Comparison of ENCODE assay signal across 22 cellular contexts in the genomic region with DNA sequence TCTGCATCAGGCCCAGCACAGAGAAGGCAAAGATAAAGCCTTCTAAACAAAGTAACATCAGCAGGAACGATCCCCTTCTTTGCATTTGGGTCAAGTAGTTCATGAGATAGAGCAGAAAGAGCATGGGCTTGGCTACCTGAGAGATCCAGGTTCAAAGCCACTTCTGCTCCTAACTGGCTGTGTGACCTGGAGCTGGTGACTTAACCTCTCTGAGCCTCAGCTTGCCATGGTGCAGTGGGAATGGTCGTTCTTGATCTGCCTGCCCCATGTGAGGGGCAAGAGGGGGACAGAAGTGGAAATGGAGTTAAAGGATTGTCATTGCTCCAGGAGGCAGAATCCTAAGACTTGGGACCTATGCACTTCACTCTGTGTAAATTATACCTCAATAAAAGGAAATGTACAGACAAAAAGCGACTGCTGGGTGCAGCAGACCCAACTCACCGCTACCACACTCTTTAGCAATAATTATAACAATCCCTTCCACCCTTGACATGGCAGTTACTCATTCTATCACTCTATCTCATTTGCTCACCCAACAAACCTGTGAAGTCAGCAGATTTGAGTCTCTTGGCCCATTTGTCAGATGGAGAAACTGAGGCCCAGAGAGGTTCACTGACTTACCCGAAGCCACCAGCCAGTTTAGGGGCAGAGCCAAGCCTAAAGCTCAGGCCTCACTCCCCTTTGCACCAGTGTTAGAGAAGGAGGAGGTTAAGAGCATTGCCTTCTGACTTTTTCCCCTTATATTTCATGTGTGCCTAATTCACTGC. TPM values are rescaled to one million over a fixed set of nuclear protein-coding genes. Genes with fewer than 3 reads are reported as not detected.
"Had no signal": no experiment of that assay in that cellular context is flagged by ENCODE, and none has a peak within 500 bp of the region (broad histone marks: within the 10 kb centered on the region; RNA-seq: fewer than 3 reads in every experiment).

No MANE protein-coding gene starts in this region.

- H3K36me3 Mint-ChIP-seq: activated naive CD4-positive, alpha-beta T cell treated with anti-CD3 and anti-CD28 coated beads, Interleukin-2, amount 10 ng/mL, durations not matched to agents 7 days and 5 days; natural killer cell treated with Interleukin-12 subunit alpha and Interleukin-12 subunit beta and Interleukin-15 and Interleukin-18, amount 100 ng/mL, for 72 hours had no signal

- H3K27me3 Mint-ChIP-seq: activated CD4-positive, alpha-beta memory T cell treated with anti-CD3 and anti-CD28 coated beads, Interleukin-2, amount 10 ng/mL, durations not matched to agents 7 days and 5 days; activated naive CD4-positive, alpha-beta T cell treated with anti-CD3 and anti-CD28 coated beads, Interleukin-2, amount 10 ng/mL, durations not matched to agents 7 days and 5 days; natural killer cell treated with Interleukin-12 subunit alpha and Interleukin-12 subunit beta and Interleukin-15 and Interleukin-18, amount 100 ng/mL, for 72 hours; stimulated activated naive CD8-positive, alpha-beta T cell treated with anti-CD3 and anti-CD28 coated beads, Interleukin-15, amount 100 ng/mL, for 72 hours had no signal

- H3K4me3 Mint-ChIP-seq: activated CD4-positive, alpha-beta memory T cell treated with anti-CD3 and anti-CD28 coated beads, Interleukin-2, amount 10 ng/mL, durations not matched to agents 7 days and 5 days; activated naive CD4-positive, alpha-beta T cell treated with anti-CD3 and anti-CD28 coated beads, Interleukin-2, amount 10 ng/mL, durations not matched to agents 7 days and 5 days; activated T-cell treated with anti-CD3 and anti-CD28 coated beads, Interleukin-2, amount 50 U/mL, for 72 hours; natural killer cell treated with Interleukin-12 subunit alpha and Interleukin-12 subunit beta and Interleukin-15 and Interleukin-18, amount 100 ng/mL, for 72 hours; stimulated activated naive CD8-positive, alpha-beta T cell treated with anti-CD3 and anti-CD28 coated beads, Interleukin-15, amount 100 ng/mL, for 72 hours; T-helper 1 cell treated with Interleukin-12 subunit alpha and Interleukin-12 subunit beta and Interleukin-4 antibody, amounts not matched to agents 30 μg/mL and 1 μg/mL, for 36 hours had no signal

- H3K9me3 Mint-ChIP-seq: activated CD4-positive, alpha-beta memory T cell treated with anti-CD3 and anti-CD28 coated beads, Interleukin-2, amount 10 ng/mL, durations not matched to agents 7 days and 5 days; activated naive CD4-positive, alpha-beta T cell treated with anti-CD3 and anti-CD28 coated beads, Interleukin-2, amount 10 ng/mL, durations not matched to agents 7 days and 5 days; activated T-cell treated with anti-CD3 and anti-CD28 coated beads, Interleukin-2, amount 50 U/mL, for 72 hours; natural killer cell treated with Interleukin-12 subunit alpha and Interleukin-12 subunit beta and Interleukin-15 and Interleukin-18, amount 100 ng/mL, for 72 hours; stimulated activated naive CD8-positive, alpha-beta T cell treated with anti-CD3 and anti-CD28 coated beads, Interleukin-15, amount 100 ng/mL, for 72 hours; T-helper 1 cell treated with Interleukin-12 subunit alpha and Interleukin-12 subunit beta and Interleukin-4 antibody, amounts not matched to agents 30 μg/mL and 1 μg/mL, for 36 hours had no signal

- H3K27ac Mint-ChIP-seq: activated CD4-positive, alpha-beta memory T cell treated with anti-CD3 and anti-CD28 coated beads, Interleukin-2, amount 10 ng/mL, durations not matched to agents 7 days and 5 days; activated naive CD4-positive, alpha-beta T cell treated with anti-CD3 and anti-CD28 coated beads, Interleukin-2, amount 10 ng/mL, durations not matched to agents 7 days and 5 days; activated T-cell treated with anti-CD3 and anti-CD28 coated beads, Interleukin-2, amount 50 U/mL, for 72 hours had no signal

- ATAC-seq: activated T-cell treated with anti-CD3 and anti-CD28 coated beads, Interleukin-2, amount 50 U/mL, for 72 hours; body of pancreas; gastroesophageal sphincter; natural killer cell treated with Interleukin-12 subunit alpha and Interleukin-12 subunit beta and Interleukin-15 and Interleukin-18, amount 100 ng/mL, for 72 hours; pancreas; psoas muscle; stimulated activated naive CD8-positive, alpha-beta T cell treated with anti-CD3 and anti-CD28 coated beads, Interleukin-15, amount 100 ng/mL, for 72 hours had no signal

- H3K27me3 ChIP-seq: body of pancreas, colonic mucosa, gastroesophageal sphincter, neutrophil, pancreas, right atrium auricular region, suprapubic skin, uterus had no signal

- H3K9me3 ChIP-seq: body of pancreas, colonic mucosa, gastroesophageal sphincter, neutrophil, pancreas, psoas muscle, right atrium auricular region, suprapubic skin, uterus had no signal

- H3K27ac ChIP-seq: body of pancreas, colonic mucosa, epithelial cell of prostate, gastroesophageal sphincter, neutrophil, pancreas, psoas muscle, right atrium auricular region, suprapubic skin, uterus had no signal

- H3K4me3 ChIP-seq: body of pancreas, colonic mucosa, gastroesophageal sphincter, pancreas, psoas muscle, right atrium auricular region, suprapubic skin, uterus had no signal

- DNase-seq: activated CD4-positive, alpha-beta memory T cell treated with anti-CD3 and anti-CD28 coated beads, Interleukin-2, amount 10 ng/mL, durations not matched to agents 7 days and 5 days; activated CD4-positive, alpha-beta T cell treated with anti-CD3 and anti-CD28 coated beads for 4 hours; activated CD4-positive, CD25-positive, alpha-beta regulatory T cell; activated effector memory CD4-positive, alpha-beta T cell treated with anti-CD3 and anti-CD28 coated beads, Interleukin-2, amount 50 U/mL, for 16 hours; activated naive CD4-positive, alpha-beta T cell treated with anti-CD3 and anti-CD28 coated beads, Interleukin-2, amount 10 ng/mL, durations not matched to agents 7 days and 5 days; activated T-cell treated with anti-CD3 and anti-CD28 coated beads, Interleukin-2, amount 50 U/mL, for 72 hours; body of pancreas; colonic mucosa; stimulated activated CD4-positive, alpha-beta T cell treated with anti-CD3 and anti-CD28 coated beads, Interleukin-12 subunit alpha, Interleukin-12 subunit beta, amount 100 ng/mL, for 4 hours; stimulated activated naive CD8-positive, alpha-beta T cell treated with anti-CD3 and anti-CD28 coated beads, Interleukin-15, amount 100 ng/mL, for 72 hours; trophoblast cell; uterus had no signal

RNA-seq across cellular contexts. Expression of gene MATN1, which starts 1.5 kb away (rescaled TPM):
- total RNA-seq: activated CD4-positive, alpha-beta memory T cell treated with anti-CD3 and anti-CD28 coated beads, Interleukin-2, amount 10 ng/mL, durations not matched to agents 7 days and 5 days; cardiac septum; colonic mucosa; gastroesophageal sphincter; psoas muscle; right atrium auricular region had no signal
